In the genomic region with DNA sequence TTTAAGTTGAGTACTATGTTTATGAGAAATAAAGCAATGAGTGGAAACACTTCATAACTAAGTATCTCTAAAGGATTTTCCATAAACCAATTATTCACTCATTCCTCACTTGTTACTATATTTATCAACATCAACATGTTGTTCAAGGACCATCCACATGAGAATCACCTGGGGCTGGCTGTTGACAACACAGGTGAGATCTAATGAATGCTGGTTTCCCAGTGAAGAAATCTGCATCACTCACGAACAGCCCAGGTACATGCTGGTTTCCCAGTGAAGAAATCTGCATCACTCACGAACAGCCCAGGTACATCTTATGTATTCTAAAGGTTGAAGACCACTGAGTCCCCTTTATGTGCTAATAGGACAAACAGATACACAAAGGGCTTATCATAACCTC, we compare ENCODE assay signal across 16 cellular contexts. TPM values are rescaled to one million over a fixed set of nuclear protein-coding genes. Genes with fewer than 3 reads are reported as not detected.
A peak's percentile ranks its signal among the peaks of the same experiment; 100 is the strongest.
DNase-seq lines count a peak whose midpoint lies in the region; ATAC-seq, FAIRE-seq and TF ChIP-seq lines count a peak whose summit lies in the region.
"Had no signal": no experiment of that assay in that cellular context is flagged by ENCODE, and none has a peak within 500 bp of the region (broad histone marks: within the 10 kb centered on the region; RNA-seq: fewer than 3 reads in every experiment).

No MANE protein-coding gene starts in this region.

- H3K36me3 Mint-ChIP-seq in astrocyte (ENCODE audit: low read depth, unreplicated experiment) (peaks cover under 1% of the 10 kb centered on the region), immature natural killer cell (no peaks in the 10 kb centered on the region)
- H3K36me3 Mint-ChIP-seq: CD14-positive monocyte, mesothelial cell of epicardium had no signal

- no peaks in the 10 kb centered on the region for H3K27me3 Mint-ChIP-seq in astrocyte (ENCODE audit: low read depth, unreplicated experiment)
- H3K27me3 Mint-ChIP-seq in immature natural killer cell (ENCODE audit: low read depth in 3 of 3) = peaks cover 0 to 2% (median 0%) of the 10 kb centered on the region in 3 donors
- H3K27me3 Mint-ChIP-seq: effector memory CD8-positive, alpha-beta T cell had no signal

- peak overlapping the region; percentile 41 for H3K9ac ChIP-seq in astrocyte (ENCODE audit: low read length)

- peaks cover 56% of the 10 kb centered on the region for H3K4me1 Mint-ChIP-seq in astrocyte (ENCODE audit: low read depth, unreplicated experiment)
- H3K4me1 Mint-ChIP-seq in immature natural killer cell = peaks cover 33 to 46% of the 10 kb centered on the region in 2 donors
- H3K4me1 Mint-ChIP-seq: CD14-positive monocyte had no signal

- no TSS peak for BruUV-seq in PC-9 (replicated peaks; lab: Mats Ljungman, UMichigan)

- peak overlapping the region; percentile 75 for H3K4me2 ChIP-seq in PC-9
- H3K4me2 ChIP-seq in astrocyte (ENCODE audit: low read length) = peak overlapping the region; percentile 73

- no peaks in the 10 kb centered on the region for H4K20me1 ChIP-seq in PC-9 (ENCODE audit: insufficient read depth)
- peaks cover 3% of the 10 kb centered on the region for H4K20me1 ChIP-seq in astrocyte (ENCODE audit: insufficient read depth, low read length)

- intact Hi-C loops in PC-9 (cut with micrococcal nuclease; ENCODE audit: unreplicated experiment) = no loop called here

- H3K4me1 ChIP-seq in PC-9 (replicated peaks; ENCODE audit: insufficient read depth) (peaks cover 46% of the 10 kb centered on the region), astrocyte (ENCODE audit: insufficient read depth, low read length) (peaks cover 43% of the 10 kb centered on the region), thoracic aorta (ENCODE audit: control insufficient read depth in 1 of 2, low read depth in 2 of 2) (peaks cover 26 to 33% of the 10 kb centered on the region in 2 donors)

- H3K27ac Mint-ChIP-seq in astrocyte (ENCODE audit: unreplicated experiment) (peak overlapping the region; percentile 80), immature natural killer cell (peak overlapping the region in 2 of 6 donors; percentile 13 to 57)
- H3K27ac Mint-ChIP-seq: CD14-positive monocyte, mesothelial cell of epicardium had no signal

- H3K4me3 ChIP-seq in PC-9 (peak overlapping the region; percentile 33; the same call in 1 of the 2 replicates), astrocyte (ENCODE audit: insufficient read depth, low read depth, low read length) (no peak overlapping the region), thoracic aorta (no peak overlapping the region), coronary artery (no peak overlapping the region)
- H3K4me3 ChIP-seq: body of pancreas, suprapubic skin had no signal

- H2AFZ ChIP-seq in PC-9 (no peak overlapping the region), astrocyte (ENCODE audit: low read depth, low read length) (no peak overlapping the region)

- H3K4me3 Mint-ChIP-seq in astrocyte (ENCODE audit: unreplicated experiment) = peak overlapping the region; percentile 69
- peak overlapping the region in 4 of 5 donors; percentile 8 to 58 (median 28) for H3K4me3 Mint-ChIP-seq in immature natural killer cell
- H3K4me3 Mint-ChIP-seq: CD14-positive monocyte; effector memory CD8-positive, alpha-beta T cell; mesothelial cell of epicardium had no signal

- H3K36me3 ChIP-seq in PC-9 (ENCODE audit: low read depth) = no peaks in the 10 kb centered on the region
- H3K36me3 ChIP-seq in astrocyte (ENCODE audit: insufficient read depth, low read length) = no peaks in the 10 kb centered on the region
- no peaks in the 10 kb centered on the region for H3K36me3 ChIP-seq in thoracic aorta
- H3K36me3 ChIP-seq: suprapubic skin had no signal

- POLR2A ChIA-PET in PC-9 (lab: Charles Lee; ENCODE audit: unreplicated experiment) = no interaction called here

- FAIRE-seq in astrocyte (lab: Jason Lieb, UNC) = no peak

- H3K79me2 ChIP-seq in PC-9 (ENCODE audit: low read depth) (peaks cover 64% of the 10 kb centered on the region), astrocyte (ENCODE audit: insufficient read depth, low read length) (peaks cover 99% of the 10 kb centered on the region)

- no peak for ATAC-seq in thoracic aorta (ENCODE audit: insufficient number of reproducible peaks, low FRiP score, low read depth)
- ATAC-seq: body of pancreas; effector memory CD8-positive, alpha-beta T cell had no signal

- H3K27me3 ChIP-seq in PC-9 (ENCODE audit: insufficient read depth, low read depth) = no peaks in the 10 kb centered on the region
- H3K27me3 ChIP-seq in astrocyte (ENCODE audit: insufficient read depth, low read length) = no peaks in the 10 kb centered on the region
- H3K27me3 ChIP-seq in thoracic aorta (replicated peaks; ENCODE audit: insufficient read depth) = no peaks in the 10 kb centered on the region
- H3K27me3 ChIP-seq: body of pancreas, suprapubic skin had no signal

- CTCF ChIA-PET in PC-9 (lab: Charles Lee) = no interaction called here

- H3F3A ChIP-seq in PC-9 (ENCODE audit: insufficient read depth, low read depth) = peaks cover 26% of the 10 kb centered on the region

- DNase-seq in PC-9 (peak in 1 of 2 experiments; percentile 64), astrocyte (ENCODE audit: low read depth) (no peak), immature natural killer cell (no peak), thoracic aorta (ENCODE audit: low spot score) (no peak), NCI-H1436 treated with DMSO at 0.1 percent for 48 hours (lab: John Stamatoyannopoulos, UW) (no peak), coronary artery (ENCODE audit: low spot score) (no peak)
- no peak for DNase-seq in NK-92 treated with Interleukin-12 subunit alpha and Interleukin-12 subunit beta, amount 100 ng/mL, for 24 hours (lab: John Stamatoyannopoulos, UW)
- DNase-seq: activated CD4-positive, alpha-beta T cell treated with anti-CD3 and anti-CD28 coated beads, Interleukin-2, amount 50 U/mL, for 1 hour; body of pancreas; effector memory CD8-positive, alpha-beta T cell; MM.1S; SHP77; T-helper 9 cell had no signal

- H3K9me2 ChIP-seq in PC-9 (ENCODE audit: insufficient read depth) = no peaks in the 10 kb centered on the region

- TF ChIP-seq CTCF in PC-9 (conservative IDR thresholded peaks at IDR 0.05) = no peak
- TF ChIP-seq CTCF in astrocyte (IDR thresholded peaks at IDR 0.05; ENCODE audit: insufficient read depth, low read depth, low read length) = no peak
- no peak for TF ChIP-seq CTCF in thoracic aorta (IDR thresholded peaks at IDR 0.05)
- no peak for TF ChIP-seq CTCF in coronary artery (IDR thresholded peaks at IDR 0.05)

- H3K9me3 Mint-ChIP-seq in astrocyte (ENCODE audit: unreplicated experiment) (no peaks in the 10 kb centered on the region), immature natural killer cell (no peaks in the 10 kb centered on the region)
- H3K9me3 Mint-ChIP-seq: effector memory CD8-positive, alpha-beta T cell; mesothelial cell of epicardium had no signal

- H3K27ac ChIP-seq in PC-9 (peak overlapping the region; percentile 84), astrocyte (ENCODE audit: low read depth, low read length) (peak overlapping the region; percentile 86), thoracic aorta (peak overlapping the region; percentile 23 to 57), coronary artery (peak overlapping the region in 1 of 2 donors; percentile 61)
- H3K27ac ChIP-seq: body of pancreas, suprapubic skin had no signal

- H3K9me3 ChIP-seq in PC-9 (ENCODE audit: insufficient read depth, low read depth) (no peaks in the 10 kb centered on the region), astrocyte (ENCODE audit: insufficient read depth, low read depth, low read length) (no peaks in the 10 kb centered on the region), thoracic aorta (no peaks in the 10 kb centered on the region)
- H3K9me3 ChIP-seq: body of pancreas, suprapubic skin had no signal

RNA-seq across cellular contexts. Expression of gene TSPAN5, which starts 32.5 kb away (rescaled TPM):
- 9.8 and 12.4 TPM in 2 replicates for total RNA-seq in PC-9 (2021)
- 61.4 and 69.0 TPM in 2 replicates for total RNA-seq in astrocyte
- 10 to 100 TPM; 21.9 to 37.8 (median 27.2) TPM for polyA plus RNA-seq in immature natural killer cell
- total RNA-seq in thoracic aorta = 10 to 100 TPM in 1 of 2 donors, 1 to 10 TPM in 1; 7.7 to 11.4 TPM
